30 cellular contexts compared by ENCODE assay signal in genomic region chr1:115129071-115129640, GRCh38.
"Had no signal": no experiment of that assay in that cellular context is flagged by ENCODE, and none has a peak within 500 bp of the region (broad histone marks: within the 10 kb centered on the region; RNA-seq: fewer than 3 reads in every experiment).

No MANE protein-coding gene starts in this region.

- H3K27ac ChIP-seq: dorsolateral prefrontal cortex, left ventricle myocardium inferior, neutrophil, pancreas, prostate gland, suprapubic skin, transverse colon, WERI-Rb-1 had no signal

- ATAC-seq: activated CD4-positive, CD25-positive, alpha-beta regulatory T cell treated with anti-CD3 and anti-CD28 coated beads, Interleukin-2, amount 50 U/mL, for 24 hours; mucosa of descending colon; pancreas; stimulated activated naive B cell treated with anti-CD40 and anti-IgM and Interleukin-4, amounts not matched to agents 10 μg/mL and 1 μg/mL and 100 μg/mL, for 72 hours had no signal

- H3K4me2 ChIP-seq: smooth muscle cell had no signal

- H3K36me3 ChIP-seq: left ventricle myocardium inferior, neutrophil, pancreas, prostate gland, suprapubic skin, transverse colon, WERI-Rb-1 had no signal

- H3K4me1 ChIP-seq: pancreas, prostate gland, suprapubic skin, transverse colon had no signal

- H3K9me3 ChIP-seq: mucosa of descending colon, neutrophil, pancreas, prostate gland, suprapubic skin, transverse colon had no signal

- H3K4me3 Mint-ChIP-seq: central memory CD8-positive, alpha-beta T cell; immature natural killer cell; nephron progenitor cell; stimulated activated naive B cell treated with anti-CD40 and anti-IgM and Interleukin-4, amounts not matched to agents 10 μg/mL and 1 μg/mL and 100 μg/mL, for 72 hours; T-helper 1 cell treated with Interleukin-12 subunit alpha and Interleukin-12 subunit beta and Interleukin-4 antibody, amounts not matched to agents 30 μg/mL and 1 μg/mL, for 36 hours had no signal

- H3K4me3 ChIP-seq: dorsolateral prefrontal cortex, left ventricle myocardium inferior, lung, mucosa of descending colon, pancreas, prostate gland, smooth muscle cell, suprapubic skin, transverse colon had no signal

- H3K4me1 Mint-ChIP-seq: central memory CD8-positive, alpha-beta T cell; immature natural killer cell; stimulated activated naive B cell treated with anti-CD40 and anti-IgM and Interleukin-4, amounts not matched to agents 10 μg/mL and 1 μg/mL and 100 μg/mL, for 72 hours had no signal

- H3K36me3 Mint-ChIP-seq: immature natural killer cell; stimulated activated naive B cell treated with anti-CD40 and anti-IgM and Interleukin-4, amounts not matched to agents 10 μg/mL and 1 μg/mL and 100 μg/mL, for 72 hours had no signal

- H3K27me3 ChIP-seq: pancreas, suprapubic skin, transverse colon had no signal

- H3K27ac Mint-ChIP-seq: immature natural killer cell; stimulated activated naive B cell treated with anti-CD40 and anti-IgM and Interleukin-4, amounts not matched to agents 10 μg/mL and 1 μg/mL and 100 μg/mL, for 72 hours; T-helper 1 cell treated with Interleukin-12 subunit alpha and Interleukin-12 subunit beta and Interleukin-4 antibody, amounts not matched to agents 30 μg/mL and 1 μg/mL, for 36 hours had no signal

- DNase-seq: activated CD4-positive, alpha-beta T cell treated with anti-CD3 and anti-CD28 coated beads for 48 hours; activated CD4-positive, alpha-beta T cell treated with anti-CD3 and anti-CD28 coated beads, Interleukin-2, amount 50 U/mL, for 48 hours; activated CD8-positive, alpha-beta memory T cell treated with anti-CD3 and anti-CD28 coated beads for 24 hours; activated effector memory CD4-positive, alpha-beta T cell treated with anti-CD3 and anti-CD28 coated beads, Interleukin-2, amount 50 U/mL, for 16 hours; activated naive CD4-positive, alpha-beta T cell treated with anti-CD3 and anti-CD28 coated beads, Interleukin-2, amount 50 U/mL, for 16 hours; amniotic stem cell; dorsolateral prefrontal cortex; effector memory CD4-positive, alpha-beta T cell; erythroblast; hippocampal formation; immature natural killer cell; left ventricle myocardium inferior; mucosa of descending colon; nephron progenitor cell; pancreas; stimulated activated CD4-positive, alpha-beta T cell treated with anti-CD3 and anti-CD28 coated beads, Interleukin-15, amount 100 ng/mL, for 24 hours; stimulated activated CD4-positive, alpha-beta T cell treated with anti-CD3 and anti-CD28 coated beads, Interleukin-2, amount 100 ng/mL, for 24 hours; stimulated activated naive B cell treated with anti-CD40 and anti-IgM and Interleukin-4, amounts not matched to agents 10 μg/mL and 1 μg/mL and 100 μg/mL, for 72 hours; SW 1271; T-helper 9 cell; transverse colon; WERI-Rb-1 had no signal
